ENCODE assay signal across 16 cellular contexts in genomic region chr15:58698887-58699641, GRCh38. TPM values are rescaled to one million over a fixed set of nuclear protein-coding genes. Genes with fewer than 3 reads are reported as not detected.
A peak's percentile ranks its signal among the peaks of the same experiment; 100 is the strongest.
DNase-seq lines count a peak whose midpoint lies in the region; ATAC-seq and TF ChIP-seq lines count a peak whose summit lies in the region.
"Had no signal": no experiment of that assay in that cellular context is flagged by ENCODE, and none has a peak within 500 bp of the region (broad histone marks: within the 10 kb centered on the region; RNA-seq: fewer than 3 reads in every experiment).

No MANE protein-coding gene starts in this region.

- H3K4me3 ChIP-seq in tibial nerve: no peak overlapping the region
- H3K4me3 ChIP-seq: cardiac muscle cell, gastrocnemius medialis, GM23248, testis had no signal

- ATAC-seq in WTC11 (no peak), GM19452 (IDR thresholded peaks at IDR 0.05; ENCODE audit: unreplicated experiment) (no peak), GM18511 (IDR thresholded peaks at IDR 0.05; ENCODE audit: unreplicated experiment) (no peak), GM21447 (IDR thresholded peaks at IDR 0.05; ENCODE audit: unreplicated experiment) (no peak)
- ATAC-seq: gastrocnemius medialis had no signal

- H3K27ac Mint-ChIP-seq in activated naive CD4-positive, alpha-beta T cell treated with anti-CD3 and anti-CD28 coated beads, Interleukin-2, amount 10 ng/mL, durations not matched to agents 7 days and 5 days: peak overlapping the region; percentile 78
- H3K27ac Mint-ChIP-seq in WTC11 (peak overlapping the region; percentile 37; the same call in 1 of the 2 replicates), endothelial cell (ENCODE audit: unreplicated experiment) (no peak overlapping the region)

- 87 to 98% methylated on average over 2 of the region's 2 CpGs for WGBS in tibial nerve, 2 donors

- peaks cover 0 to 15% (median 3%) of the 10 kb centered on the region in 4 donors for H3K4me1 ChIP-seq in tibial nerve
- H3K4me1 ChIP-seq: testis had no signal

- H3K4me1 Mint-ChIP-seq in activated naive CD4-positive, alpha-beta T cell treated with anti-CD3 and anti-CD28 coated beads, Interleukin-2, amount 10 ng/mL, durations not matched to agents 7 days and 5 days: peaks cover 40% of the 10 kb centered on the region
- H3K4me1 Mint-ChIP-seq in WTC11 (peaks cover 31% of the 10 kb centered on the region), endothelial cell (ENCODE audit: unreplicated experiment) (peaks cover 11% of the 10 kb centered on the region)

- no peak for TF ChIP-seq POLR2A in tibial nerve (IDR thresholded peaks at IDR 0.05)

- peaks cover 74% of the 10 kb centered on the region for H3K36me3 Mint-ChIP-seq in activated naive CD4-positive, alpha-beta T cell treated with anti-CD3 and anti-CD28 coated beads, Interleukin-2, amount 10 ng/mL, durations not matched to agents 7 days and 5 days
- H3K36me3 Mint-ChIP-seq in WTC11: peaks cover 31% of the 10 kb centered on the region
- peaks cover 13% of the 10 kb centered on the region for H3K36me3 Mint-ChIP-seq in endothelial cell (ENCODE audit: low read depth, unreplicated experiment)

- H3K36me3 ChIP-seq in tibial nerve: peaks cover 0 to 49% (median 0%) of the 10 kb centered on the region in 3 donors
- H3K36me3 ChIP-seq: gastrocnemius medialis had no signal

- no peak for DNase-seq in activated naive CD4-positive, alpha-beta T cell treated with anti-CD3 and anti-CD28 coated beads, Interleukin-2, amount 10 ng/mL, durations not matched to agents 7 days and 5 days
- DNase-seq in activated naive CD4-positive, alpha-beta T cell treated with Interleukin-2 at 50 U/mL for 16 hours: no peak
- DNase-seq in WTC11 (ENCODE audit: low spot score) (no peak), endothelial cell (ENCODE audit: low spot score) (no peak), tibial nerve (ENCODE audit: low spot score in 2 of 2) (no peak)
- DNase-seq: activated CD4-positive, alpha-beta T cell treated with anti-CD3 and anti-CD28 coated beads, Interleukin-2, amount 50 U/mL, for 4 hours; DMS 273 treated with DMSO at 0.1 percent for 48 hours; gastrocnemius medialis; GM23248; NCI-H1105 treated with DMSO at 0.1 percent for 48 hours; SIG-M5; testis had no signal

- no peaks in the 10 kb centered on the region for H3K27me3 Mint-ChIP-seq in activated naive CD4-positive, alpha-beta T cell treated with anti-CD3 and anti-CD28 coated beads, Interleukin-2, amount 10 ng/mL, durations not matched to agents 7 days and 5 days
- H3K27me3 Mint-ChIP-seq in WTC11 (ENCODE audit: low read depth): no peaks in the 10 kb centered on the region
- no peaks in the 10 kb centered on the region for H3K27me3 Mint-ChIP-seq in endothelial cell (ENCODE audit: unreplicated experiment)

- TF ChIP-seq CTCF in WTC11 (IDR thresholded peaks at IDR 0.05): no peak
- no peak for TF ChIP-seq CTCF in endothelial cell (IDR thresholded peaks at IDR 0.05; ENCODE audit: unreplicated experiment)
- TF ChIP-seq CTCF in tibial nerve (IDR thresholded peaks at IDR 0.05): no peak

- peaks cover 33% of the 10 kb centered on the region for H3K9me3 Mint-ChIP-seq in activated naive CD4-positive, alpha-beta T cell treated with anti-CD3 and anti-CD28 coated beads, Interleukin-2, amount 10 ng/mL, durations not matched to agents 7 days and 5 days
- H3K9me3 Mint-ChIP-seq in WTC11 (peaks cover 22% of the 10 kb centered on the region), endothelial cell (ENCODE audit: unreplicated experiment) (no peaks in the 10 kb centered on the region)

- H3K27ac ChIP-seq in tibial nerve: no peak overlapping the region
- H3K27ac ChIP-seq: cardiac muscle cell, gastrocnemius medialis, GM23248, testis had no signal

- H3K9me3 ChIP-seq in tibial nerve: peaks cover 0 to 16% (median 3%) of the 10 kb centered on the region in 4 donors
- H3K9me3 ChIP-seq: gastrocnemius medialis, testis had no signal

- H3K4me3 Mint-ChIP-seq in activated naive CD4-positive, alpha-beta T cell treated with anti-CD3 and anti-CD28 coated beads, Interleukin-2, amount 10 ng/mL, durations not matched to agents 7 days and 5 days: peak overlapping the region; percentile 5
- no peak overlapping the region for H3K4me3 Mint-ChIP-seq in WTC11
- H3K4me3 Mint-ChIP-seq in endothelial cell (ENCODE audit: unreplicated experiment): peak overlapping the region; percentile 37

- CTCF ChIA-PET in activated naive CD4-positive, alpha-beta T cell treated with anti-CD3 and anti-CD28 coated beads, Interleukin-2, amount 10 ng/mL, durations not matched to agents 7 days and 5 days (lab: Charles Lee): no interaction called here
- CTCF ChIA-PET in WTC11 (lab: Charles Lee): no interaction called here

- POLR2A ChIA-PET in WTC11 (lab: Charles Lee): no interaction called here

- no peaks in the 10 kb centered on the region for H3K27me3 ChIP-seq in tibial nerve
- H3K27me3 ChIP-seq: cardiac muscle cell, gastrocnemius medialis, testis had no signal

- TF ChIP-seq EP300 in tibial nerve (IDR thresholded peaks at IDR 0.05): no peak

TF ChIP-seq in WTC11, 78 proteins besides CTCF, POLR2A, EP300 and RAD21:
- TF ChIP-seq TCF7 (CRISPR knock-in tag; IDR thresholded peaks at IDR 0.05; ENCODE audit: low read depth) (no peak), ZNF317 (CRISPR knock-in tag; IDR thresholded peaks at IDR 0.05; ENCODE audit: borderline replicate concordance, low read depth) (no peak), ZNF263 (CRISPR knock-in tag; IDR thresholded peaks at IDR 0.05; ENCODE audit: low read depth) (no peak), FOXJ3 (CRISPR knock-in tag; IDR thresholded peaks at IDR 0.05; ENCODE audit: borderline replicate concordance) (no peak), E2F4 (CRISPR knock-in tag; IDR thresholded peaks at IDR 0.05; ENCODE audit: borderline replicate concordance, low read depth) (no peak), SOX15 (CRISPR knock-in tag; IDR thresholded peaks at IDR 0.05) (no peak), ESRRA (CRISPR knock-in tag; IDR thresholded peaks at IDR 0.05; ENCODE audit: borderline replicate concordance) (no peak)

RNA-seq across cellular contexts. Expression of gene ADAM10, which starts 50.4 kb away (rescaled TPM):
- total RNA-seq in WTC11 (2021) (128 to 133 TPM (median 130 TPM) in 3 replicates), endothelial cell (ENCODE audit: unreplicated experiment) (287 TPM), tibial nerve (100 to 1,000 TPM in 2 of 4 donors, 10 to 100 TPM in 2; 64.8 to 132 (median 94.3) TPM)
